In genomic region chr6:42890311-42891198, GRCh38 we compare ENCODE assay signal across 8 cellular contexts. TPM values are rescaled to one million over a fixed set of nuclear protein-coding genes. Genes with fewer than 3 reads are reported as not detected.
DNase-seq lines count a peak whose midpoint lies in the region; ATAC-seq and TF ChIP-seq lines count a peak whose summit lies in the region.

No MANE protein-coding gene starts in this region.

- WGBS in spleen, 5 donors = 0 to 1% (median 0%) methylated on average over 52 to 63 of the region's 63 CpGs

- in situ Hi-C loops in ACHN (cut with HindIII; ENCODE audit: low pct_ligation_motif_present, low pct_unique_long_range_greater_than_20kb, low sequenced_read_pairs) = no loop called here

- H3K9me3 ChIP-seq in spleen = no peaks in the 10 kb centered on the region

- H3K36me3 ChIP-seq in spleen = peaks cover 4 to 34% (median 22%) of the 10 kb centered on the region in 6 donors

- peak overlapping the region; percentile 78 to 100 (median 96) for H3K4me3 ChIP-seq in spleen

- TF ChIP-seq CTCF in spleen (IDR thresholded peaks at IDR 0.05 in 8 of 11, conservative IDR thresholded peaks at IDR 0.05 in 3 of 11) = no peak

- DNase-seq in ACHN (peak; percentile 93), NCI-H2227 (lab: John Stamatoyannopoulos, UW; ENCODE audit: unreplicated experiment) (peak; percentile 93), caudate nucleus (lab: John Stamatoyannopoulos, UW) (peak in 60 of 61 donors; percentile 55 to 96 (median 88)), iris pigment epithelial cell (ENCODE audit: low read depth) (peak; percentile 98), spleen (peak; percentile 96)
- peak; percentile 73 to 79 (median 76) for DNase-seq in activated CD4-positive, CD25-positive, alpha-beta regulatory T cell (lab: John Stamatoyannopoulos, UW)

- peaks cover 4 to 59% (median 36%) of the 10 kb centered on the region in 6 donors for H3K4me1 ChIP-seq in spleen

- H3K27ac ChIP-seq in caudate nucleus (ENCODE audit: low read depth, low read length) = peak overlapping the region; percentile 85
- H3K27ac ChIP-seq in spleen = peak overlapping the region; percentile 86 to 98 (median 93)

- H3K27me3 ChIP-seq in spleen (replicated peaks in 1 of 7) = no peaks in the 10 kb centered on the region

- ATAC-seq in GM18870 (IDR thresholded peaks at IDR 0.05; ENCODE audit: unreplicated experiment) (peak; percentile 57), HG03108 (IDR thresholded peaks at IDR 0.05; ENCODE audit: unreplicated experiment) (peak; percentile 92)

- intact Hi-C loops in spleen (cut with DNase I; ENCODE audit: low total_unique reads) = no loop called here

- peak in 2 of 3 donors; percentile 39 to 70 for TF ChIP-seq POLR2A in spleen (IDR thresholded peaks at IDR 0.05)

RNA-seq across cellular contexts. Expression of gene RPL7L1, which starts 11.1 kb away (rescaled TPM):
- 10 to 100 TPM; 63.4 to 92.4 (median 73.0) TPM for total RNA-seq in spleen
- polyA plus RNA-seq in spleen = 10 to 100 TPM; 27.6 to 63.0 (median 33.3) TPM

RNA-seq across cellular contexts. Expression of gene PTCRA, which starts 25.3 kb away (rescaled TPM):
- 10 to 100 TPM in 1 of 7 donors, 1 to 10 TPM in 6; 3.2 to 15.5 (median 6.4) TPM for total RNA-seq in spleen
- 1 to 10 TPM; 1.1 to 2.9 (median 2.1) TPM for polyA plus RNA-seq in spleen

RNA-seq across cellular contexts. Expression of gene CNPY3, which starts 38.7 kb away (rescaled TPM):
- 100 to 1,000 TPM in 5 of 7 donors, 10 to 100 TPM in 2; 82.2 to 115 (median 109) TPM for total RNA-seq in spleen
- polyA plus RNA-seq in spleen = 100 to 1,000 TPM in 1 of 3 donors, 10 to 100 TPM in 2; 94.2 to 109 (median 97.9) TPM

Comparison
In these comparisons a context has a peak if more than half of its experiments do, and no peak if none do; other contexts are left out.
1. Peak in every context shown above with its lines: DNase-seq, ATAC-seq, H3K4me3 ChIP-seq and H3K27ac ChIP-seq.